ENCODE assay signal across 8 cellular contexts in the genomic region with DNA sequence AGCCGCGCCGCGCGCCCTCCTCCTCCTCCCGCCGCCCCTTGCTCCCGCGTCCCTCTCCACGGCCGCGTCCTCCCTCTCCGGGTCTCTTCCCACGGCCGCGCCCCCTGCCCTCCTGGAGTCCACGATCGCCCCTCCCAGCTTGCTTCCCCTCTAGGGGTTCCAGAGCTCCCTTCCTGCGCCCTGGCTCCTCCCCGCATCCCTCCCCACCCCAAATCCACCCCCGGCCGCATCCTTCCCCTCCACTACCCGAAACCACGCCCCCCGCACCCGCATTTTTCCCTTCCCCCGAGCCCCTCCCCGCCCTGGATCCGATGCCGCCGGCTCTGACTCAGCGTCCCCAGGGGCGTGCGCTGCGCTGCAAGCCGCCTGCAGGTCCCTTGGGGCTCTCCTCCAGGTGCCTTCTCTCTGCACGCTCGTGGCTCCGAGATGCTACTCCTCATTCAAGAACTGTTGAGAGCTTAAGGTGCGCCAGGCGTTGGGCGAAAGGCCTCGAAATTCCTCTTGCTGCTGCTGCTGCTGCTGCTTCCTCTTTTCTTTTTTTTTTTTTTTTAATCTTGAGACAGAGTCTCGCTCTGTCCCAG. TPM values are rescaled to one million over a fixed set of nuclear protein-coding genes. Genes with fewer than 3 reads are reported as not detected.
DNase-seq lines count a peak whose midpoint lies in the region; ATAC-seq, FAIRE-seq and TF ChIP-seq lines count a peak whose summit lies in the region.

No MANE protein-coding gene starts in this region.

- peak overlapping the region; percentile 47; the same call in 1 of the 2 replicates for H3K4me2 ChIP-seq in HepG2 (ENCODE audit: low read depth, low read length)

- H3K4me3 Mint-ChIP-seq in activated CD4-positive, alpha-beta T cell treated with anti-CD3 and anti-CD28 coated beads for 36 hours: peak overlapping the region; percentile 66
- peak overlapping the region; percentile 69 for H3K4me3 Mint-ChIP-seq in central memory CD8-positive, alpha-beta T cell

- BruUV-seq in HepG2 (replicated peaks; lab: Mats Ljungman, UMichigan): no TSS peak

- H4K20me1 ChIP-seq in HepG2 (ENCODE audit: insufficient read depth, low read length): no peaks in the 10 kb centered on the region

- H3K27me3 Mint-ChIP-seq in activated CD4-positive, alpha-beta T cell treated with anti-CD3 and anti-CD28 coated beads for 36 hours: peaks cover 9% of the 10 kb centered on the region
- H3K27me3 Mint-ChIP-seq in central memory CD8-positive, alpha-beta T cell: peaks cover 15% of the 10 kb centered on the region

- POLR2A ChIA-PET in activated CD4-positive, alpha-beta T cell treated with anti-CD3 and anti-CD28 coated beads for 36 hours (lab: Charles Lee): no interaction called here
- POLR2A ChIA-PET in HepG2 (lab: Yijun Ruan, JAX): no interaction called here

- 21% methylated on average over 24 of the region's 44 CpGs for WGBS in HepG2 (ENCODE audit: low lambda C conversion rate)

- no peak overlapping the region for H3K27ac Mint-ChIP-seq in activated CD4-positive, alpha-beta T cell treated with anti-CD3 and anti-CD28 coated beads for 36 hours
- H3K27ac Mint-ChIP-seq in central memory CD8-positive, alpha-beta T cell (ENCODE audit: low read depth): no peak overlapping the region

- H3K4me1 Mint-ChIP-seq in activated CD4-positive, alpha-beta T cell treated with anti-CD3 and anti-CD28 coated beads for 36 hours: peaks cover 2% of the 10 kb centered on the region
- H3K4me1 Mint-ChIP-seq in central memory CD8-positive, alpha-beta T cell: no peaks in the 10 kb centered on the region

- H3K27ac ChIP-seq in HepG2 (ENCODE audit: extremely low read length, insufficient read depth, low read length): no peak overlapping the region

- TF ChIP-seq EP300 in HepG2 (IDR thresholded peaks at IDR 0.05; ENCODE audit: low read depth in 2 of 2, low read length in 2 of 2) (no peak), HepG2 (CRISPR knock-in tag; IDR thresholded peaks at IDR 0.05; ENCODE audit: borderline replicate concordance) (no peak)

- no peaks in the 10 kb centered on the region for H3K9me3 ChIP-seq in HepG2 (ENCODE audit: low read length)

- intact Hi-C loops in activated CD4-positive, alpha-beta T cell treated with anti-CD3 and anti-CD28 coated beads for 36 hours (cut with DNase I, micrococcal nuclease): loop anchor here in 1 of 2 experiments (1.0 kb wide), 1 partner anchor 8 kb away; a partner anchor contains a TSS
- intact Hi-C loops in HepG2 (cut with micrococcal nuclease; ENCODE audit: unreplicated experiment): no loop called here

- no peak overlapping the region for H2AFZ ChIP-seq in HepG2 (ENCODE audit: low read length)

- FAIRE-seq in HepG2 (lab: Jason Lieb, UNC): no peak

- H3K36me3 ChIP-seq in HepG2 (replicated peaks in 1 of 2; ENCODE audit: control insufficient read depth in 1 of 2, insufficient read depth in 2 of 2, low read length in 2 of 2): no peaks in the 10 kb centered on the region

- no peak overlapping the region for H3K9ac ChIP-seq in HepG2 (ENCODE audit: insufficient read depth, low read depth, low read length)

- CTCF ChIA-PET in activated CD4-positive, alpha-beta T cell treated with anti-CD3 and anti-CD28 coated beads for 36 hours (lab: Charles Lee): interaction anchor here (0.6 to 1.6 kb wide), 3 partner anchors 8 to 134 kb away, joined by 3 to 5 read pairs (median 4); a partner anchor contains a TSS
- CTCF ChIA-PET in HepG2 (lab: Yijun Ruan, JAX; ENCODE audit: low intra/inter-chr PET ratio, low total read pairs): no interaction called here

- H3K9me3 Mint-ChIP-seq in activated CD4-positive, alpha-beta T cell treated with anti-CD3 and anti-CD28 coated beads for 36 hours (ENCODE audit: low read depth): no peaks in the 10 kb centered on the region
- H3K9me3 Mint-ChIP-seq in central memory CD8-positive, alpha-beta T cell: no peaks in the 10 kb centered on the region

- no peak for TF ChIP-seq CTCF in HepG2 (CRISPR knock-in tag; IDR thresholded peaks at IDR 0.05)

- peak overlapping the region in 1 of 3 experiments; percentile 48; a peak in 1 of 6 replicates for H3K4me3 ChIP-seq in HepG2 (replicated peaks in 1 of 3; ENCODE audit: insufficient read depth in 1 of 3, low read depth in 2 of 3, low read length in 3 of 3)

- no peak for TF ChIP-seq POLR2A in HepG2 (IDR thresholded peaks at IDR 0.05; ENCODE audit: insufficient read depth in 1 of 2, low read depth in 2 of 2, low read length in 2 of 2)

- H3K4me1 ChIP-seq in HepG2 (ENCODE audit: insufficient read depth, low read length): peaks cover 42% of the 10 kb centered on the region

- in situ Hi-C loops in HepG2 (cut with HindIII; ENCODE audit: extremely low pct_ligation_motif_present, low pct_unique_long_range_greater_than_20kb): no loop called here

- peak; percentile 80 for ATAC-seq in GM21723 (IDR thresholded peaks at IDR 0.05; ENCODE audit: unreplicated experiment)
- ATAC-seq in activated CD4-positive, alpha-beta T cell treated with anti-CD3 and anti-CD28 coated beads for 36 hours: peak; percentile 96
- ATAC-seq in central memory CD8-positive, alpha-beta T cell (replicated peaks; ENCODE audit: extremely low read depth, poor library complexity, severe bottlenecking): no peak
- ATAC-seq in HepG2: no peak

- no peaks in the 10 kb centered on the region for H3K36me3 Mint-ChIP-seq in activated CD4-positive, alpha-beta T cell treated with anti-CD3 and anti-CD28 coated beads for 36 hours (ENCODE audit: low read depth)
- H3K36me3 Mint-ChIP-seq in central memory CD8-positive, alpha-beta T cell (ENCODE audit: insufficient read depth): peaks cover 2% of the 10 kb centered on the region

- no peaks in the 10 kb centered on the region for H3K79me2 ChIP-seq in HepG2 (ENCODE audit: insufficient read depth, low read length)

- peak; percentile 21 for DNase-seq in DMS153 treated with DMSO at 0.1 percent for 48 hours (lab: John Stamatoyannopoulos, UW; ENCODE audit: unreplicated experiment)
- peak; percentile 39 for DNase-seq in MV-4-11 (lab: John Stamatoyannopoulos, UW)
- peak; percentile 88 for DNase-seq in activated CD4-positive, alpha-beta T cell treated with anti-CD3 and anti-CD28 coated beads for 36 hours
- DNase-seq in central memory CD8-positive, alpha-beta T cell (ENCODE audit: low spot score in 2 of 2): no peak
- no peak for DNase-seq in HepG2 (ENCODE audit: low spot score)
- peak; percentile 41 for DNase-seq in stimulated activated CD8-positive, alpha-beta memory T cell treated with anti-CD3 and anti-CD28 coated beads, Interleukin-12 subunit alpha, Interleukin-12 subunit beta, amount 100 ng/mL, for 24 hours (ENCODE audit: extremely low read depth)
- no peak for DNase-seq in ureter (ENCODE audit: low spot score)

- peaks cover 5 to 28% of the 10 kb centered on the region in 2 experiments for H3K27me3 ChIP-seq in HepG2 (ENCODE audit: control insufficient read depth in 1 of 2, insufficient read depth in 2 of 2, low read length in 2 of 2)

- no peak for TF ChIP-seq RAD21 in HepG2 (CRISPR knock-in tag; IDR thresholded peaks at IDR 0.05)

RNA-seq across cellular contexts. Expression of a gene that starts 0.3 kb away (rescaled TPM):
- under 1 TPM in 1 of 2 experiments, not detected in 1; 0.23 TPM for total RNA-seq in activated CD4-positive, alpha-beta T cell treated with anti-CD3 and anti-CD28 coated beads for 36 hours
- total RNA-seq in HepG2 (2016; rRNA removed; fragmentation: Illumina TruSeq; extraction: Trizol) (not detected in 2 replicates), ureter (1.6 TPM)
- total RNA-seq in HepG2 (2016; cell fraction: cytosol; rRNA removed; fragmentation: Illumina TruSeq; extraction: Trizol; ENCODE audit: low read depth): not detected in 2 replicates
- total RNA-seq in HepG2 (2016; cell fraction: insoluble cytoplasmic fraction; rRNA removed; fragmentation: Illumina TruSeq; extraction: Trizol): not detected in 2 replicates
- not detected in 2 replicates for total RNA-seq in HepG2 (2016; cell fraction: membrane; rRNA removed; fragmentation: Illumina TruSeq; extraction: Trizol)
- not detected in 2 replicates for total RNA-seq in HepG2 (2016; cell fraction: nucleus; rRNA removed; fragmentation: Illumina TruSeq; extraction: Trizol)
- not detected in 2 replicates for polyA plus RNA-seq in HepG2 (2011; rRNA removed)
- not detected in 2 replicates for polyA plus RNA-seq in HepG2 (2011; cell fraction: cytosol; rRNA removed)
- polyA plus RNA-seq in HepG2 (2011; cell fraction: nucleus; rRNA removed): not detected in 2 replicates
- not detected in 2 replicates for polyA plus RNA-seq in HepG2 (2012)
- not detected in 2 replicates for polyA plus RNA-seq in HepG2 (2016; cell fraction: cytosol; fragmentation: Illumina TruSeq; extraction: Trizol; ENCODE audit: low read depth)
- polyA plus RNA-seq in HepG2 (2016; cell fraction: insoluble cytoplasmic fraction; fragmentation: Illumina TruSeq; extraction: Trizol; ENCODE audit: low read depth): not detected in 2 replicates
- polyA plus RNA-seq in HepG2 (2016; cell fraction: membrane; fragmentation: Illumina TruSeq; extraction: Trizol; ENCODE audit: low read depth): not detected in 2 replicates
- not detected in 2 replicates for polyA plus RNA-seq in HepG2 (2016; cell fraction: nucleus; fragmentation: Illumina TruSeq; extraction: Trizol; ENCODE audit: insufficient read depth, low read depth)
- not detected in 2 replicates for polyA minus RNA-seq in HepG2 (2011; rRNA and poly(A)+ RNA removed; ENCODE audit: low replicate concordance)
- not detected in 2 replicates for polyA minus RNA-seq in HepG2 (2011; cell fraction: cytosol; rRNA and poly(A)+ RNA removed)
- polyA minus RNA-seq in HepG2 (2011; cell fraction: nucleus; rRNA and poly(A)+ RNA removed): not detected in 2 replicates

RNA-seq across cellular contexts. Expression of a gene that starts 8.2 kb away (rescaled TPM):
- 10 to 100 TPM; 51.7 to 54.0 TPM for total RNA-seq in activated CD4-positive, alpha-beta T cell treated with anti-CD3 and anti-CD28 coated beads for 36 hours
- 10.5 and 21.3 TPM in 2 replicates for total RNA-seq in HepG2 (2016; rRNA removed; fragmentation: Illumina TruSeq; extraction: Trizol)
- total RNA-seq in HepG2 (2016; cell fraction: cytosol; rRNA removed; fragmentation: Illumina TruSeq; extraction: Trizol; ENCODE audit: low read depth): 3.5 and 3.8 TPM in 2 replicates
- 9.6 and 18.3 TPM in 2 replicates for total RNA-seq in HepG2 (2016; cell fraction: insoluble cytoplasmic fraction; rRNA removed; fragmentation: Illumina TruSeq; extraction: Trizol)
- total RNA-seq in HepG2 (2016; cell fraction: membrane; rRNA removed; fragmentation: Illumina TruSeq; extraction: Trizol): 6.8 and 6.9 TPM in 2 replicates
- total RNA-seq in HepG2 (2016; cell fraction: nucleus; rRNA removed; fragmentation: Illumina TruSeq; extraction: Trizol): 22.4 and 25.4 TPM in 2 replicates
- 8.6 and 9.5 TPM in 2 replicates for polyA plus RNA-seq in HepG2 (2011; rRNA removed)
- polyA plus RNA-seq in HepG2 (2011; cell fraction: cytosol; rRNA removed): 8.9 and 9.3 TPM in 2 replicates
- 26.9 and 30.9 TPM in 2 replicates for polyA plus RNA-seq in HepG2 (2011; cell fraction: nucleus; rRNA removed)
- polyA plus RNA-seq in HepG2 (2012): 13.4 and 13.9 TPM in 2 replicates
- 0.68 and 0.73 TPM in 2 replicates for polyA plus RNA-seq in HepG2 (2016; cell fraction: cytosol; fragmentation: Illumina TruSeq; extraction: Trizol; ENCODE audit: low read depth)
- 12.7 and 17.5 TPM in 2 replicates for polyA plus RNA-seq in HepG2 (2016; cell fraction: insoluble cytoplasmic fraction; fragmentation: Illumina TruSeq; extraction: Trizol; ENCODE audit: low read depth)
- polyA plus RNA-seq in HepG2 (2016; cell fraction: membrane; fragmentation: Illumina TruSeq; extraction: Trizol; ENCODE audit: low read depth): 1.4 and 1.6 TPM in 2 replicates
- 26.9 and 27.3 TPM in 2 replicates for polyA plus RNA-seq in HepG2 (2016; cell fraction: nucleus; fragmentation: Illumina TruSeq; extraction: Trizol; ENCODE audit: insufficient read depth, low read depth)
- 41.8 and 47.7 TPM in 2 replicates for polyA minus RNA-seq in HepG2 (2011; rRNA and poly(A)+ RNA removed; ENCODE audit: low replicate concordance)
- polyA minus RNA-seq in HepG2 (2011; cell fraction: cytosol; rRNA and poly(A)+ RNA removed): 25.9 and 27.0 TPM in 2 replicates
- 44.8 and 46.1 TPM in 2 replicates for polyA minus RNA-seq in HepG2 (2011; cell fraction: nucleus; rRNA and poly(A)+ RNA removed)
- 53.5 TPM for total RNA-seq in ureter

Comparison
In these comparisons a context has a peak if more than half of its experiments do, and no peak if none do; other contexts are left out.
1. DNase-seq: peak in DMS153 treated with DMSO at 0.1 percent for 48 hours (single experiment), MV-4-11 (single experiment), activated CD4-positive, alpha-beta T cell treated with anti-CD3 and anti-CD28 coated beads for 36 hours (single experiment) and stimulated activated CD8-positive, alpha-beta memory T cell treated with anti-CD3 and anti-CD28 coated beads, Interleukin-12 subunit alpha, Interleukin-12 subunit beta, amount 100 ng/mL, for 24 hours (single experiment); none in central memory CD8-positive, alpha-beta T cell (0 of 2), HepG2 (single experiment) and ureter (single experiment).
2. ATAC-seq: peak in GM21723 (single experiment) and activated CD4-positive, alpha-beta T cell treated with anti-CD3 and anti-CD28 coated beads for 36 hours (single experiment); none in central memory CD8-positive, alpha-beta T cell (single experiment) and HepG2 (single experiment).